ENCODE assay signal across 1 cellular context in the genomic region with DNA sequence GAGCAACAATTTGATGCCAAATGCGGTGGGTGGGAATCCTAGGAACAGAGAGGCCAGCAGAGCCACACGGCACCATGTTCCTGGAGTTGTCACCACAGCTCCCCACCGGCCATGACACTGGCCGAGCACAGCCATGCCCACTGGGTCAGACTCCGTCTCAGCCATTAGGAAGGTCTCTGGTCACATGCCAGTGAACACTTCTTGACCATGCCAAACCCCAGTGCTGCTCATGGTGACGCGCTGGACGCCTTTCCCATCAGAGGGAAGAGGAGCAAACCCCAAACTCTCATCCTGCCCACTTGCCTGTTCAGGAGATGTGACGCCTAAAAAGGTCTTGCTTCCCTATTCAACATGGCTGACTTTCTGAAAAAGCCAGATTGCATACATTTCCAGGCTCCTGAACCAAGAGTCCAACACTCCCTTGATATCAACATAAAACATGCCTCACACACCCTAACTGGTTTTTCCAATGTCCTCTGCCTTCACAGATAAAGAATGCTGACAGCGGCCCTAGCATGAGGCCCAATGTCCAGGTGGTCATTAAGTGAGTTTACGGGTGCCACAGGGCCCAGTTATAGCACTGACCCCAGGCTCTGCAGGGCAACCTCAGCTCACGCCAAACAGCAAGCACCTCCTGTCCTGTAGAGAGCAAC.
TF ChIP-seq lines count a peak whose summit lies in the region.

No MANE protein-coding gene starts in this region.

TF ChIP-seq in HepG2, 621 proteins besides CTCF, POLR2A, EP300 and RAD21:
- no peak for TF ChIP-seq MTF1 (CRISPR knock-in tag; IDR thresholded peaks at IDR 0.05)
- TF ChIP-seq MIER2 (CRISPR knock-in tag; IDR thresholded peaks at IDR 0.05) = no peak
- no peak for TF ChIP-seq KLF11 (CRISPR knock-in tag; IDR thresholded peaks at IDR 0.05)
- TF ChIP-seq ZNF451 (CRISPR knock-in tag; IDR thresholded peaks at IDR 0.05) = no peak
- TF ChIP-seq ZNF775 (CRISPR knock-in tag; IDR thresholded peaks at IDR 0.05; ENCODE audit: borderline replicate concordance) = no peak
- no peak for TF ChIP-seq SOX13 (IDR thresholded peaks at IDR 0.05)
- no peak for TF ChIP-seq SOX13 (CRISPR knock-in tag; conservative IDR thresholded peaks at IDR 0.05 in 1 of 2, IDR thresholded peaks at IDR 0.05 in 1 of 2)
- TF ChIP-seq NCOR1 (IDR thresholded peaks at IDR 0.05; ENCODE audit: borderline replicate concordance, low read length) = no peak
- TF ChIP-seq NFKBIZ (CRISPR knock-in tag; IDR thresholded peaks at IDR 0.05) = no peak
- no peak for TF ChIP-seq ZNF761 (CRISPR knock-in tag; conservative IDR thresholded peaks at IDR 0.05)
TF ChIP-seq in HepG2: peak in this region for 0.
